Comparison of ENCODE assay signal across 10 cellular contexts in genomic region chr7:11193131-11193867, GRCh38.
DNase-seq lines count a peak whose midpoint lies in the region; ATAC-seq and TF ChIP-seq lines count a peak whose summit lies in the region.
"Had no signal": no experiment of that assay in that cellular context is flagged by ENCODE, and none has a peak within 500 bp of the region (broad histone marks: within the 10 kb centered on the region; RNA-seq: fewer than 3 reads in every experiment).

No MANE protein-coding gene starts in this region.

- no peaks in the 10 kb centered on the region for H3K36me3 ChIP-seq in kidney epithelial cell (ENCODE audit: control insufficient read depth, insufficient read depth, low read length)
- no peaks in the 10 kb centered on the region for H3K36me3 ChIP-seq in upper lobe of right lung

- CTCF ChIA-PET in activated CD8-positive, alpha-beta memory T cell treated with anti-CD3 and anti-CD28 coated beads, Interleukin-2, amount 10 ng/mL, durations not matched to agents 7 days and 5 days (lab: Charles Lee), result interaction anchor here (1.5 kb wide), 1 partner anchor 19 kb away, joined by 9 read pairs; no protein-coding TSS in a partner anchor

- no peaks in the 10 kb centered on the region for H3K27me3 ChIP-seq in kidney epithelial cell (ENCODE audit: control insufficient read depth, insufficient read depth, low read length)
- no peaks in the 10 kb centered on the region for H3K27me3 ChIP-seq in upper lobe of right lung

- H3K27ac ChIP-seq in upper lobe of right lung, result peak overlapping the region; percentile 60

- peak overlapping the region; percentile 7 for H3K4me3 ChIP-seq in kidney epithelial cell (ENCODE audit: low read depth, low read length)
- H3K4me3 ChIP-seq in upper lobe of right lung, result peak overlapping the region; percentile 40

- no peak for DNase-seq in activated CD8-positive, alpha-beta memory T cell treated with anti-CD3 and anti-CD28 coated beads, Interleukin-2, amount 10 ng/mL, durations not matched to agents 7 days and 5 days
- DNase-seq in activated CD8-positive, alpha-beta memory T cell treated with anti-CD3 and anti-CD28 coated beads, Interleukin-2, amount 50 U/mL, for 48 hours, result no peak
- DNase-seq in astrocyte of the hippocampus (ENCODE audit: low read depth, low spot score) (peak; percentile 67), kidney epithelial cell (ENCODE audit: low read depth) (no peak), upper lobe of right lung (peak; percentile 68), HUDEP-2 (lab: John Stamatoyannopoulos, UW; ENCODE audit: unreplicated experiment in 76 of 76) (no peak), hepatic stellate cell (ENCODE audit: low spot score) (no peak), OCI-M1 (lab: John Stamatoyannopoulos, UW) (no peak)
- DNase-seq: CD4-positive, CD25-positive, alpha-beta regulatory T cell had no signal

- peaks cover 13% of the 10 kb centered on the region for H3K4me1 ChIP-seq in upper lobe of right lung

- intact Hi-C loops in upper lobe of right lung (cut with DNase I), result no loop called here

- peaks cover 8% of the 10 kb centered on the region for H3K27me3 Mint-ChIP-seq in activated CD8-positive, alpha-beta memory T cell treated with anti-CD3 and anti-CD28 coated beads, Interleukin-2, amount 10 ng/mL, durations not matched to agents 7 days and 5 days

- no peaks in the 10 kb centered on the region for H3K9me3 Mint-ChIP-seq in activated CD8-positive, alpha-beta memory T cell treated with anti-CD3 and anti-CD28 coated beads, Interleukin-2, amount 10 ng/mL, durations not matched to agents 7 days and 5 days (ENCODE audit: low read depth)
- H3K9me3 Mint-ChIP-seq: IgD-negative memory B cell had no signal

- ATAC-seq in activated CD8-positive, alpha-beta memory T cell treated with anti-CD3 and anti-CD28 coated beads, Interleukin-2, amount 10 ng/mL, durations not matched to agents 7 days and 5 days, result no peak
- peak; percentile 89 for ATAC-seq in upper lobe of right lung

- TF ChIP-seq CTCF in kidney epithelial cell (IDR thresholded peaks at IDR 0.05; ENCODE audit: insufficient read depth, low read length, poor library complexity, severe bottlenecking), result no peak
- TF ChIP-seq CTCF in upper lobe of right lung (IDR thresholded peaks at IDR 0.05), result no peak

- peak overlapping the region; percentile 6 for H3K4me3 Mint-ChIP-seq in activated CD8-positive, alpha-beta memory T cell treated with anti-CD3 and anti-CD28 coated beads, Interleukin-2, amount 10 ng/mL, durations not matched to agents 7 days and 5 days
- H3K4me3 Mint-ChIP-seq: CD4-positive, CD25-positive, alpha-beta regulatory T cell; IgD-negative memory B cell had no signal

- no peaks in the 10 kb centered on the region for H3K36me3 Mint-ChIP-seq in activated CD8-positive, alpha-beta memory T cell treated with anti-CD3 and anti-CD28 coated beads, Interleukin-2, amount 10 ng/mL, durations not matched to agents 7 days and 5 days
- H3K36me3 Mint-ChIP-seq: CD4-positive, CD25-positive, alpha-beta regulatory T cell; IgD-negative memory B cell had no signal

- H3K9me3 ChIP-seq in upper lobe of right lung, result no peaks in the 10 kb centered on the region

- H3K27ac Mint-ChIP-seq in activated CD8-positive, alpha-beta memory T cell treated with anti-CD3 and anti-CD28 coated beads, Interleukin-2, amount 10 ng/mL, durations not matched to agents 7 days and 5 days, result no peak overlapping the region
- H3K27ac Mint-ChIP-seq: CD4-positive, CD25-positive, alpha-beta regulatory T cell; IgD-negative memory B cell had no signal

- H3K4me1 Mint-ChIP-seq in activated CD8-positive, alpha-beta memory T cell treated with anti-CD3 and anti-CD28 coated beads, Interleukin-2, amount 10 ng/mL, durations not matched to agents 7 days and 5 days, result peaks cover 6% of the 10 kb centered on the region
- H3K4me1 Mint-ChIP-seq: IgD-negative memory B cell had no signal

Comparison
In these comparisons a context has a peak if more than half of its experiments do, and no peak if none do; other contexts are left out.
1. DNase-seq: peak in astrocyte of the hippocampus (single experiment) and upper lobe of right lung (single experiment); none in activated CD8-positive, alpha-beta memory T cell treated with anti-CD3 and anti-CD28 coated beads, Interleukin-2, amount 10 ng/mL, durations not matched to agents 7 days and 5 days (single experiment), activated CD8-positive, alpha-beta memory T cell treated with anti-CD3 and anti-CD28 coated beads, Interleukin-2, amount 50 U/mL, for 48 hours (single experiment), kidney epithelial cell (single experiment), HUDEP-2 (0 of 76), hepatic stellate cell (single experiment) and OCI-M1 (single experiment).